Comparison of ENCODE assay signal across 33 cellular contexts in the genomic region with DNA sequence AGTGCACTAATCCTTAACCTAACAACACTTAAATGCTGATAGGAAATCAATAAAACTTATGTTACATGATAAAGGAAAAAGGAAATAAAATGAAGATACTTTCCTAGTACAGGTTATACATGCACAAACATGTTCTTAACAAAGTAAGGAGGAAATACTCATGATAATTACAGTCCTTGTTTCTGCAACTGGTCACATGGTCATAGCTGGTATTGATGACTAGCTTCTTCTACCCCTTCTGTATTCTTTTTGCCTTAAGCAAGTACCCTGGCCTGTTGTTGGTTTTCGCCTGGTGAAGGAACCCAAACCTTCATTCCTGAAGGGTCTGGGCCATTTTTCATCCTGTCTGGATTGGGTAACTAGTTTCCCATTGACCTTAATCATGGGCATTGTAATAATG.
"Had no signal": no experiment of that assay in that cellular context is flagged by ENCODE, and none has a peak within 500 bp of the region (broad histone marks: within the 10 kb centered on the region; RNA-seq: fewer than 3 reads in every experiment).

No MANE protein-coding gene starts in this region.

- H3K4me1 Mint-ChIP-seq: activated B cell treated with CpG ODN at 0.5 μM for 24 hours; activated naive CD4-positive, alpha-beta T cell treated with anti-CD3 and anti-CD28 coated beads, Interleukin-2, amount 10 ng/mL, durations not matched to agents 7 days and 5 days; activated naive CD8-positive, alpha-beta T cell treated with anti-CD3 and anti-CD28 coated beads for 36 hours had no signal

- H3K27ac ChIP-seq: PC-9, RWPE1, VCaP had no signal

- H3K36me3 Mint-ChIP-seq: activated CD4-positive, alpha-beta memory T cell treated with anti-CD3 and anti-CD28 coated beads for 36 hours; activated naive CD4-positive, alpha-beta T cell treated with anti-CD3 and anti-CD28 coated beads, Interleukin-2, amount 10 ng/mL, durations not matched to agents 7 days and 5 days; activated naive CD8-positive, alpha-beta T cell treated with anti-CD3 and anti-CD28 coated beads for 36 hours had no signal

- H3K4me3 ChIP-seq: PC-9 had no signal

- H3K27ac Mint-ChIP-seq: activated B cell treated with CpG ODN at 0.5 μM for 24 hours; activated CD4-positive, alpha-beta memory T cell treated with anti-CD3 and anti-CD28 coated beads for 36 hours; activated naive CD4-positive, alpha-beta T cell treated with anti-CD3 and anti-CD28 coated beads, Interleukin-2, amount 10 ng/mL, durations not matched to agents 7 days and 5 days; activated naive CD8-positive, alpha-beta T cell treated with anti-CD3 and anti-CD28 coated beads for 36 hours; activated T-helper 1 cell treated with anti-CD3 and anti-CD28 coated beads, Interleukin-12 subunit alpha, Interleukin-12 subunit beta, Interleukin-2, Interleukin-4 antibody, amounts not matched to agents 30 ng/mL and 10 ng/mL and 1 ng/mL, durations not matched to agents 14 hours and 24 hours and 36 hours had no signal

- H3K27me3 Mint-ChIP-seq: activated B cell treated with CpG ODN at 0.5 μM for 24 hours; activated CD4-positive, alpha-beta memory T cell treated with anti-CD3 and anti-CD28 coated beads for 36 hours; activated naive CD4-positive, alpha-beta T cell treated with anti-CD3 and anti-CD28 coated beads, Interleukin-2, amount 10 ng/mL, durations not matched to agents 7 days and 5 days; activated naive CD8-positive, alpha-beta T cell treated with anti-CD3 and anti-CD28 coated beads for 36 hours had no signal

- DNase-seq: activated B cell treated with CpG ODN at 0.5 μM for 24 hours; activated CD4-positive, alpha-beta memory T cell treated with anti-CD3 and anti-CD28 coated beads for 36 hours; activated CD4-positive, alpha-beta T cell treated with anti-CD3 and anti-CD28 coated beads for 4 hours; activated CD4-positive, alpha-beta T cell treated with anti-CD3 and anti-CD28 coated beads, Interleukin-2, amount 50 U/mL, for 1 hour; activated CD4-positive, CD25-positive, alpha-beta regulatory T cell treated with anti-CD3 and anti-CD28 coated beads, Interleukin-2, amount 50 U/mL, for 72 hours; activated CD8-positive, alpha-beta memory T cell treated with anti-CD3 and anti-CD28 coated beads, Interleukin-2, amount 50 U/mL, for 4 hours; activated gamma-delta T cell treated with Interleukin-2 at 50 U/mL for 16 hours; activated naive CD4-positive, alpha-beta T cell treated with anti-CD3 and anti-CD28 coated beads, Interleukin-2, amount 10 ng/mL, durations not matched to agents 7 days and 5 days; activated naive CD8-positive, alpha-beta T cell treated with anti-CD3 and anti-CD28 coated beads for 36 hours; activated T-cell treated with anti-CD3 and anti-CD28 coated beads for 4 hours; activated T-cell treated with anti-CD3 and anti-CD28 coated beads, Interleukin-2, amount 50 U/mL, for 4 hours; amniotic stem cell; aorta; caudate nucleus; cerebellar nuclear complex; KG1; MM.1S; NCI-H1092 treated with DMSO at 0.1 percent for 48 hours; NCI-H1417; NCI-H187 treated with DMSO at 0.1 percent for 48 hours; NCI-H2081; NCI-H446 treated with DMSO at 0.1 percent for 48 hours; NCI-H524; NCI-H69; NCI-H82; PC-9; Right ventricle myocardium superior; T-helper 1 cell; T-helper 2 cell; T-helper 9 cell had no signal

- ATAC-seq: activated T-cell treated with anti-CD3 and anti-CD28 coated beads, Interleukin-2, amount 50 U/mL, for 4 hours had no signal

- H3K4me3 Mint-ChIP-seq: activated B cell treated with CpG ODN at 0.5 μM for 24 hours; activated CD4-positive, alpha-beta memory T cell treated with anti-CD3 and anti-CD28 coated beads for 36 hours; activated naive CD4-positive, alpha-beta T cell treated with anti-CD3 and anti-CD28 coated beads, Interleukin-2, amount 10 ng/mL, durations not matched to agents 7 days and 5 days; activated naive CD8-positive, alpha-beta T cell treated with anti-CD3 and anti-CD28 coated beads for 36 hours; activated T-cell treated with anti-CD3 and anti-CD28 coated beads, Interleukin-2, amount 50 U/mL, for 4 hours; activated T-helper 1 cell treated with anti-CD3 and anti-CD28 coated beads, Interleukin-12 subunit alpha, Interleukin-12 subunit beta, Interleukin-2, Interleukin-4 antibody, amounts not matched to agents 30 ng/mL and 10 ng/mL and 1 ng/mL, durations not matched to agents 14 hours and 24 hours and 36 hours had no signal

- H3K9me3 Mint-ChIP-seq: activated B cell treated with CpG ODN at 0.5 μM for 24 hours; activated CD4-positive, alpha-beta memory T cell treated with anti-CD3 and anti-CD28 coated beads for 36 hours; activated naive CD4-positive, alpha-beta T cell treated with anti-CD3 and anti-CD28 coated beads, Interleukin-2, amount 10 ng/mL, durations not matched to agents 7 days and 5 days; activated naive CD8-positive, alpha-beta T cell treated with anti-CD3 and anti-CD28 coated beads for 36 hours; activated T-helper 1 cell treated with anti-CD3 and anti-CD28 coated beads, Interleukin-12 subunit alpha, Interleukin-12 subunit beta, Interleukin-2, Interleukin-4 antibody, amounts not matched to agents 30 ng/mL and 10 ng/mL and 1 ng/mL, durations not matched to agents 14 hours and 24 hours and 36 hours had no signal
